ENCODE assay signal across 18 cellular contexts in genomic region chr19:46999878-47000277, GRCh38. TPM values are rescaled to one million over a fixed set of nuclear protein-coding genes. Genes with fewer than 3 reads are reported as not detected.
DNase-seq lines count a peak whose midpoint lies in the region; ATAC-seq, FAIRE-seq and TF ChIP-seq lines count a peak whose summit lies in the region.
"Had no signal": no experiment of that assay in that cellular context is flagged by ENCODE, and none has a peak within 500 bp of the region (broad histone marks: within the 10 kb centered on the region; RNA-seq: fewer than 3 reads in every experiment).

No MANE protein-coding gene starts in this region.

- no peaks in the 10 kb centered on the region for H3K9me3 Mint-ChIP-seq in progenitor cell of endocrine pancreas (ENCODE audit: low read depth)
- H3K9me3 Mint-ChIP-seq: CD4-positive, alpha-beta memory T cell; H9; HFFc6 had no signal

- H3K4me3 Mint-ChIP-seq in progenitor cell of endocrine pancreas (ENCODE audit: low read depth): no peak overlapping the region
- H3K4me3 Mint-ChIP-seq: H9, HFFc6 had no signal

- H3K9me3 ChIP-seq in HEK293 (ENCODE audit: control insufficient read depth, insufficient read depth, low read depth, low read length) (no peaks in the 10 kb centered on the region), K562 (replicated peaks; ENCODE audit: control insufficient read depth, insufficient read depth, low read depth, low read length) (no peaks in the 10 kb centered on the region)

- H3K27me3 ChIP-seq in K562 (ENCODE audit: control insufficient read depth in 2 of 2, insufficient read depth in 2 of 2, low read length in 2 of 2): no peaks in the 10 kb centered on the region

- no peak for TF ChIP-seq RAD21 in K562 (CRISPR knock-in tag; conservative IDR thresholded peaks at IDR 0.05 in 1 of 2, IDR thresholded peaks at IDR 0.05 in 1 of 2)

- H3K4me3 ChIP-seq in HEK293 (ENCODE audit: low read depth, low read length): no peak overlapping the region
- H3K4me3 ChIP-seq in K562: no peak overlapping the region
- H3K4me3 ChIP-seq: GM23248 had no signal

- ATAC-seq in K562: no peak
- ATAC-seq: HCT116 had no signal

- no peak for TF ChIP-seq POLR2A in K562 (conservative IDR thresholded peaks at IDR 0.05)

- H4K20me1 ChIP-seq in K562 (replicated peaks; ENCODE audit: control insufficient read depth, insufficient read depth, low read length): no peaks in the 10 kb centered on the region

- BruUV-seq in K562 (replicated peaks; lab: Mats Ljungman, UMichigan): no TSS peak

- no peaks in the 10 kb centered on the region for H3K4me1 Mint-ChIP-seq in progenitor cell of endocrine pancreas (ENCODE audit: low read depth)

- H3K4me2 ChIP-seq in K562 (ENCODE audit: insufficient read depth, low read length): no peak overlapping the region

- H3K36me3 Mint-ChIP-seq in progenitor cell of endocrine pancreas (ENCODE audit: insufficient read depth): peaks cover 12% of the 10 kb centered on the region

- CTCF ChIA-PET in HEK293 (lab: Yijun Ruan, JAX): no interaction called here
- CTCF ChIA-PET in K562 (lab: Yijun Ruan, JAX; ENCODE audit: low intra/inter-chr PET ratio): no interaction called here

- no peaks in the 10 kb centered on the region for H3K9me1 ChIP-seq in K562 (ENCODE audit: control insufficient read depth, insufficient read depth, low read length)

- H3K9ac ChIP-seq in K562 (ENCODE audit: insufficient read depth in 1 of 2, low read depth in 2 of 2, low read length in 2 of 2): no peak overlapping the region
- H3K9ac ChIP-seq: GM23248 had no signal

- DNase-seq in K562 (ENCODE audit: extremely low read depth in 1 of 4, low spot score in 3 of 4) (no peak), progenitor cell of endocrine pancreas (ENCODE audit: low spot score, unreplicated experiment) (no peak), MV-4-11 (lab: John Stamatoyannopoulos, UW) (no peak), DMS153 (lab: John Stamatoyannopoulos, UW) (no peak), ureter (ENCODE audit: low spot score) (no peak)
- DNase-seq: C1 segment of cervical spinal cord; Calu3; CD4-positive, alpha-beta memory T cell; COR-L47; DND-41; GM23248; H9; HFFc6 had no signal

- H3K4me1 ChIP-seq in HEK293 (ENCODE audit: control insufficient read depth, insufficient read depth, low read length): 0 out of 2 replicates have a peak, but pooled peaks cover 2% of the 10 kb centered on the region
- H3K4me1 ChIP-seq in K562 (replicated peaks in 1 of 2; ENCODE audit: control insufficient read depth in 2 of 2, insufficient read depth in 2 of 2, low read length in 2 of 2): peaks cover 0 to 17% of the 10 kb centered on the region in 2 experiments; a peak in 2 of 5 replicates

- peak overlapping the region; percentile 37 for H3K27ac Mint-ChIP-seq in progenitor cell of endocrine pancreas
- H3K27ac Mint-ChIP-seq: CD4-positive, alpha-beta memory T cell; HFFc6 had no signal

- H3K27me3 Mint-ChIP-seq in progenitor cell of endocrine pancreas: no peaks in the 10 kb centered on the region
- H3K27me3 Mint-ChIP-seq: CD4-positive, alpha-beta memory T cell had no signal

- H3K27ac ChIP-seq in HEK293 (ENCODE audit: extremely low read depth, low read depth, low read length) (no peak overlapping the region), K562 (ENCODE audit: extremely low read depth, low read depth, low read length) (no peak overlapping the region)
- H3K27ac ChIP-seq: GM23248 had no signal

- no peak for TF ChIP-seq EP300 in K562 (IDR thresholded peaks at IDR 0.05; ENCODE audit: low read length)

- FAIRE-seq in K562 (lab: Jason Lieb, UNC): no peak
- FAIRE-seq: G401.6, GM12892, H1 had no signal

- 84% methylated on average over 12 of the region's 14 CpGs for WGBS in K562 (ENCODE audit: insufficient coverage, low coverage, missing lambda C conversion rate)

- H3K36me3 ChIP-seq in HEK293 (ENCODE audit: control insufficient read depth in 2 of 2, insufficient read depth in 1 of 2, low read length in 2 of 2): peaks cover 0 to 44% of the 10 kb centered on the region in 2 experiments; a peak in 1 of 3 replicates
- peaks cover 31% of the 10 kb centered on the region; the same call in 2 of the 3 replicates for H3K36me3 ChIP-seq in K562 (ENCODE audit: control insufficient read depth, insufficient read depth, low read length)

- intact Hi-C loops in K562 (cut with micrococcal nuclease): no loop called here

- no peaks in the 10 kb centered on the region for H3K79me2 ChIP-seq in K562 (ENCODE audit: control insufficient read depth, insufficient read depth, low read length)

- TF ChIP-seq CTCF in HEK293 (tag by site-specific recombination; IDR thresholded peaks at IDR 0.05): no peak
- no peak for TF ChIP-seq CTCF in K562 (IDR thresholded peaks at IDR 0.05 in 2 of 3, conservative IDR thresholded peaks at IDR 0.05 in 1 of 3; ENCODE audit: insufficient read depth in 2 of 3, low read depth in 1 of 3, low read length in 3 of 3)
- no peak for TF ChIP-seq CTCF in progenitor cell of endocrine pancreas (IDR thresholded peaks at IDR 0.05; ENCODE audit: unreplicated experiment)

- in situ Hi-C loops in K562 (cut with MboI): loop anchor here (10.0 kb wide), 1 partner anchor 245 kb away; no protein-coding TSS in a partner anchor

- POLR2A ChIA-PET in HEK293 (lab: Yijun Ruan, JAX) (no interaction called here), K562 (lab: Yijun Ruan, JAX) (no interaction called here)

- no peak overlapping the region for H2AFZ ChIP-seq in K562 (ENCODE audit: low read depth, low read length)
- H2AFZ ChIP-seq: GM23248 had no signal

TF ChIP-seq in HEK293, 187 proteins besides CTCF, POLR2A, EP300 and RAD21:
- TF ChIP-seq ZNF610 (tag by site-specific recombination; IDR thresholded peaks at IDR 0.05; ENCODE audit: borderline replicate concordance) (no peak), GLIS1 (tag by site-specific recombination; IDR thresholded peaks at IDR 0.05) (peak; percentile 24; the same call in 1 of the 2 replicates), ZNF837 (tag by site-specific recombination; IDR thresholded peaks at IDR 0.05) (no peak), ZBTB21 (tag by site-specific recombination; IDR thresholded peaks at IDR 0.05) (no peak), SCRT2 (tag by site-specific recombination; IDR thresholded peaks at IDR 0.05) (no peak), ZNF311 (tag by site-specific recombination; IDR thresholded peaks at IDR 0.05; ENCODE audit: borderline replicate concordance) (no peak), YY1 (tag by site-specific recombination; IDR thresholded peaks at IDR 0.05) (no peak)

TF ChIP-seq in K562, 482 proteins besides CTCF, POLR2A, EP300 and RAD21 (continues in another document):
- TF ChIP-seq FOXP1 (CRISPR knock-in tag; IDR thresholded peaks at IDR 0.05) (no peak), SETDB1 (IDR thresholded peaks at IDR 0.05; ENCODE audit: low read length) (no peak), ETV6 (IDR thresholded peaks at IDR 0.05; ENCODE audit: borderline replicate concordance in 1 of 2, low read depth in 2 of 2, low read length in 1 of 2) (no peak), ETV6 (CRISPR knock-in tag; IDR thresholded peaks at IDR 0.05; ENCODE audit: borderline replicate concordance) (no peak), PRPF4 (IDR thresholded peaks at IDR 0.05; ENCODE audit: insufficient read depth, low read depth, low read length, poor library complexity, severe bottlenecking) (no peak)

RNA-seq across cellular contexts. Expression of gene NPAS1, which starts 19.8 kb away (rescaled TPM):
- total RNA-seq in K562 (2011; cell fraction: chromatin; rRNA removed; ENCODE audit: low replicate concordance): 1.2 and 8.1 TPM in 2 replicates
- 4.9 and 6.5 TPM in 2 replicates for total RNA-seq in K562 (2011; cell fraction: nucleolus; rRNA removed)
- 2.3 and 3.4 TPM in 2 replicates for total RNA-seq in K562 (2011; cell fraction: nucleoplasm; rRNA removed)
- total RNA-seq in K562 (2014; rRNA removed): 1.2 and 2.0 TPM in 2 replicates
- total RNA-seq in K562 (2014; rRNA removed; fragmentation: Illumina TruSeq; extraction: Trizol): 0.13 and 0.58 TPM in 2 replicates
- 2.5 and 2.9 TPM in 2 replicates for total RNA-seq in K562 (2015; rRNA removed; fragmentation: Illumina TruSeq; extraction: Trizol)
- 5.2 and 5.3 TPM in 2 replicates for total RNA-seq in K562 (2021)
- polyA plus RNA-seq in K562 (2011; rRNA removed): 1.6 and 2.4 TPM in 2 replicates
- polyA plus RNA-seq in K562 (2011; cell fraction: cytosol; rRNA removed): 3.2 and 9.4 TPM in 2 replicates
- 6.0 and 12.1 TPM in 2 replicates for polyA plus RNA-seq in K562 (2011; cell fraction: nucleus; rRNA removed)
- 6.3 and 16.7 TPM in 2 replicates for polyA plus RNA-seq in K562 (2012)
- polyA plus RNA-seq in K562 (2014; fragmentation: Illumina TruSeq; extraction: Trizol): 1.2 and 3.2 TPM in 2 replicates
- not detected for polyA plus RNA-seq in K562 (2014; fragmentation: Nextera tagmentation; extraction: Ambion mirVana)
- polyA plus RNA-seq in K562 (2014; rRNA removed): 3.0 and 4.6 TPM in 2 replicates
- polyA minus RNA-seq in K562 (2011; rRNA and poly(A)+ RNA removed): 0.39 and 0.77 TPM in 2 replicates
- polyA minus RNA-seq in K562 (2011; cell fraction: cytosol; rRNA and poly(A)+ RNA removed): 2.5 and 3.5 TPM in 2 replicates
- polyA minus RNA-seq in K562 (2011; cell fraction: nucleus; rRNA and poly(A)+ RNA removed): 2.0 and 2.9 TPM in 2 replicates
- total RNA-seq in progenitor cell of endocrine pancreas: 2.2 and 2.4 TPM in 2 replicates
- not detected for total RNA-seq in ureter
- polyA plus RNA-seq: CD4-positive, alpha-beta memory T cell had no signal

RNA-seq across cellular contexts. Expression of gene TMEM160, which starts 48.5 kb away (rescaled TPM):
- 1.5 and 6.1 TPM in 2 replicates for total RNA-seq in K562 (2011; cell fraction: chromatin; rRNA removed; ENCODE audit: low replicate concordance)
- total RNA-seq in K562 (2011; cell fraction: nucleolus; rRNA removed): 30.7 and 31.5 TPM in 2 replicates
- total RNA-seq in K562 (2011; cell fraction: nucleoplasm; rRNA removed): 10.5 and 11.2 TPM in 2 replicates
- 95.2 and 166 TPM in 2 replicates for total RNA-seq in K562 (2014; rRNA removed)
- 0.64 and 2.4 TPM in 2 replicates for total RNA-seq in K562 (2014; rRNA removed; fragmentation: Illumina TruSeq; extraction: Trizol)
- 2.4 and 4.4 TPM in 2 replicates for total RNA-seq in K562 (2015; rRNA removed; fragmentation: Illumina TruSeq; extraction: Trizol)
- total RNA-seq in K562 (2021): 77.6 and 79.5 TPM in 2 replicates
- polyA plus RNA-seq in K562 (2011; rRNA removed): 8.7 and 14.0 TPM in 2 replicates
- 44.0 and 160 TPM in 2 replicates for polyA plus RNA-seq in K562 (2011; cell fraction: cytosol; rRNA removed)
- polyA plus RNA-seq in K562 (2011; cell fraction: nucleus; rRNA removed): 12.9 and 22.9 TPM in 2 replicates
- 30.2 and 35.3 TPM in 2 replicates for polyA plus RNA-seq in K562 (2012)
- polyA plus RNA-seq in K562 (2014; fragmentation: Illumina TruSeq; extraction: Trizol): 1.4 TPM in 1 of 2 replicates, not detected in the other
- under 1 TPM; 0.10 to 0.25 TPM for polyA plus RNA-seq in K562 (2014; fragmentation: Nextera tagmentation; extraction: Ambion mirVana)
- polyA plus RNA-seq in K562 (2014; rRNA removed): 85.9 and 90.7 TPM in 2 replicates
- polyA minus RNA-seq in K562 (2011; rRNA and poly(A)+ RNA removed): 0.69 and 0.74 TPM in 2 replicates
- 9.9 and 19.5 TPM in 2 replicates for polyA minus RNA-seq in K562 (2011; cell fraction: cytosol; rRNA and poly(A)+ RNA removed)
- 7.0 and 7.9 TPM in 2 replicates for polyA minus RNA-seq in K562 (2011; cell fraction: nucleus; rRNA and poly(A)+ RNA removed)
- total RNA-seq in progenitor cell of endocrine pancreas: 33.6 and 35.4 TPM in 2 replicates
- total RNA-seq in ureter: 15.5 TPM
